Comparison of ENCODE assay signal across 3 cellular contexts in the genomic region with DNA sequence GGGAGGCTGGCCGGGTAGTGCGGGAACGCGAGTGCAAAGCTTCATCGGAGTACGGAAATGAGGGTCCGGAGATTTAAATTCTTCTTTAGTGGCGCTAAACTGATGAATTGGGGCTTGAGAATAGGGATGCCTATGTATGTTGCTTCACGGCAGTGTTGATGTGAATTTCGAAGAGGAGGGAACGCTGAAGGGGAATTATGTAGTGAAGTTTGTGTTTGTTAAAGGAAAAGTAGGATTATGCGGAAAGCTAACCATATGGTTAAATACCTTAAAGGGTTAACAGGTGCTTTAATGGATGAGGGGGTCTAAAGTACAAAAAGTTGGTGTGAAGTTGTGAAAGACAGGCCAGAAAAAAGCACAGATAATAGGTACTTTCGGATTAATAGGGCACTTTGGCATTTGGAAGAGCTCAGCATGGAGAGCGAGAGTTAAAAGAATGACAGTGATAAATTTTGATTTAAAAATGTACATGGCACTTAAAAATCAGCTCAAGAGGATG.
TF ChIP-seq lines count a peak whose summit lies in the region.

No MANE protein-coding gene starts in this region.

TF ChIP-seq in SK-N-SH, 30 proteins besides CTCF, POLR2A, EP300 and RAD21:
- TF ChIP-seq TCF12 (IDR thresholded peaks at IDR 0.05) (no peak), NFIC (IDR thresholded peaks at IDR 0.05; ENCODE audit: borderline replicate concordance) (no peak), SIN3A (IDR thresholded peaks at IDR 0.05; ENCODE audit: borderline replicate concordance, low read depth, low read length) (no peak; the same call in 1 of the 2 replicates), GABPA (IDR thresholded peaks at IDR 0.05; ENCODE audit: low read depth) (no peak), TAF1 (IDR thresholded peaks at IDR 0.05; ENCODE audit: borderline replicate concordance, low read depth, low read length) (no peak; the same call in 1 of the 2 replicates), RFX5 (IDR thresholded peaks at IDR 0.05; ENCODE audit: low read length) (no peak), ELF1 (IDR thresholded peaks at IDR 0.05) (no peak), SMC3 (IDR thresholded peaks at IDR 0.05; ENCODE audit: low read depth, low read length) (no peak), FOXM1 (IDR thresholded peaks at IDR 0.05; ENCODE audit: low read depth) (no peak), MXI1 (IDR thresholded peaks at IDR 0.05; ENCODE audit: low read depth, low read length) (no peak; the same call in 1 of the 2 replicates), GATA2 (CRISPR knock-in tag; IDR thresholded peaks at IDR 0.05) (no peak)
- TF ChIP-seq, protein P1, sequence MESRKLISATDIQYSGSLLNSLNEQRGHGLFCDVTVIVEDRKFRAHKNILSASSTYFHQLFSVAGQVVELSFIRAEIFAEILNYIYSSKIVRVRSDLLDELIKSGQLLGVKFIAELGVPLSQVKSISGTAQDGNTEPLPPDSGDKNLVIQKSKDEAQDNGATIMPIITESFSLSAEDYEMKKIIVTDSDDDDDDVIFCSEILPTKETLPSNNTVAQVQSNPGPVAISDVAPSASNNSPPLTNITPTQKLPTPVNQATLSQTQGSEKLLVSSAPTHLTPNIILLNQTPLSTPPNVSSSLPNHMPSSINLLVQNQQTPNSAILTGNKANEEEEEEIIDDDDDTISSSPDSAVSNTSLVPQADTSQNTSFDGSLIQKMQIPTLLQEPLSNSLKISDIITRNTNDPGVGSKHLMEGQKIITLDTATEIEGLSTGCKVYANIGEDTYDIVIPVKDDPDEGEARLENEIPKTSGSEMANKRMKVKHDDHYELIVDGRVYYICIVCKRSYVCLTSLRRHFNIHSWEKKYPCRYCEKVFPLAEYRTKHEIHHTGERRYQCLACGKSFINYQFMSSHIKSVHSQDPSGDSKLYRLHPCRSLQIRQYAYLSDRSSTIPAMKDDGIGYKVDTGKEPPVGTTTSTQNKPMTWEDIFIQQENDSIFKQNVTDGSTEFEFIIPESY (IDR thresholded peaks at IDR 0.05; ENCODE audit: borderline replicate concordance, low read depth), result no peak
- TF ChIP-seq, protein P2, sequence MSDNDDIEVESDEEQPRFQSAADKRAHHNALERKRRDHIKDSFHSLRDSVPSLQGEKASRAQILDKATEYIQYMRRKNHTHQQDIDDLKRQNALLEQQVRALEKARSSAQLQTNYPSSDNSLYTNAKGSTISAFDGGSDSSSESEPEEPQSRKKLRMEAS (IDR thresholded peaks at IDR 0.05; ENCODE audit: low read depth), result no peak

TF ChIP-seq in SK-N-SH treated with all-trans-retinoic acid at 6 μM for 48 hours, 23 proteins besides CTCF, POLR2A, EP300 and RAD21:
- TF ChIP-seq ZFP30 (CRISPR knock-in tag; IDR thresholded peaks at IDR 0.05), result no peak

TF ChIP-seq in HepG2, 621 proteins besides CTCF, POLR2A, EP300 and RAD21 (continues in another document):
- TF ChIP-seq HDAC1 (CRISPR knock-in tag; IDR thresholded peaks at IDR 0.05) (peak; percentile 17; the same call in 1 of the 2 replicates), GATAD2A (CRISPR knock-in tag; IDR thresholded peaks at IDR 0.05) (peak; percentile 15; the same call in 1 of the 2 replicates), ZNF670 (CRISPR knock-in tag; IDR thresholded peaks at IDR 0.05; ENCODE audit: borderline replicate concordance) (0 out of 2 replicates have a peak, but pooled peaks have one; percentile 43), POGZ (CRISPR knock-in tag; IDR thresholded peaks at IDR 0.05) (0 out of 2 replicates have a peak, but pooled peaks have one; percentile 32), ARID2 (CRISPR knock-in tag; IDR thresholded peaks at IDR 0.05; ENCODE audit: borderline replicate concordance) (no peak), NFRKB (IDR thresholded peaks at IDR 0.05) (no peak), TARDBP (CRISPR knock-in tag; IDR thresholded peaks at IDR 0.05) (0 out of 2 replicates have a peak, but pooled peaks have one; percentile 10), HNF4G (IDR thresholded peaks at IDR 0.05; ENCODE audit: borderline replicate concordance, low read depth, low read length) (peak; percentile 51; the same call in 1 of the 2 replicates), HNF4G (CRISPR knock-in tag; IDR thresholded peaks at IDR 0.05; ENCODE audit: borderline replicate concordance, low read depth) (no peak), HNF4A (CRISPR knock-in tag; IDR thresholded peaks at IDR 0.05) (peak; percentile 76), ZNF577 (CRISPR knock-in tag; IDR thresholded peaks at IDR 0.05; ENCODE audit: borderline replicate concordance, low read depth) (no peak), ZNF12 (CRISPR knock-in tag; IDR thresholded peaks at IDR 0.05) (no peak), ZKSCAN1 (IDR thresholded peaks at IDR 0.05; ENCODE audit: low read length) (no peak), TBX3 (IDR thresholded peaks at IDR 0.05; ENCODE audit: borderline replicate concordance) (peak; percentile 58; the same call in 1 of the 2 replicates), ZNF264 (CRISPR knock-in tag; IDR thresholded peaks at IDR 0.05) (0 out of 2 replicates have a peak, but pooled peaks have one; percentile 45), NPAS2 (CRISPR knock-in tag; IDR thresholded peaks at IDR 0.05; ENCODE audit: borderline replicate concordance) (no peak), FOXJ3 (CRISPR knock-in tag; IDR thresholded peaks at IDR 0.05; ENCODE audit: borderline replicate concordance) (no peak), NR2F6 (IDR thresholded peaks at IDR 0.05) (no peak), NR2F6 (CRISPR knock-in tag; IDR thresholded peaks at IDR 0.05) (no peak), ASH2L (IDR thresholded peaks at IDR 0.05; ENCODE audit: insufficient read length, low read depth, low read length) (peak; percentile 1), ZNF232 (CRISPR knock-in tag; IDR thresholded peaks at IDR 0.05; ENCODE audit: borderline replicate concordance) (no peak), ZNF567 (CRISPR knock-in tag; IDR thresholded peaks at IDR 0.05; ENCODE audit: borderline replicate concordance) (no peak), CREM (IDR thresholded peaks at IDR 0.05) (peak; percentile 15; the same call in 1 of the 2 replicates), CREM (CRISPR knock-in tag; IDR thresholded peaks at IDR 0.05) (no peak), SIN3B (IDR thresholded peaks at IDR 0.05; ENCODE audit: low read length) (no peak), KDM5A (IDR thresholded peaks at IDR 0.05; ENCODE audit: borderline replicate concordance, low read length) (0 out of 2 replicates have a peak, but pooled peaks have one; percentile 7), BRCA1 (CRISPR knock-in tag; IDR thresholded peaks at IDR 0.05) (0 out of 2 replicates have a peak, but pooled peaks have one; percentile 30), ZFP90 (CRISPR knock-in tag; IDR thresholded peaks at IDR 0.05; ENCODE audit: borderline replicate concordance) (0 out of 2 replicates have a peak, but pooled peaks have one; percentile 24), NCOR1 (IDR thresholded peaks at IDR 0.05; ENCODE audit: borderline replicate concordance, low read length) (0 out of 2 replicates have a peak, but pooled peaks have one; percentile 44), ZNF790 (CRISPR knock-in tag; IDR thresholded peaks at IDR 0.05; ENCODE audit: borderline replicate concordance) (no peak), ZNF335 (CRISPR knock-in tag; IDR thresholded peaks at IDR 0.05) (peak; percentile 44; the same call in 1 of the 2 replicates), ADNP (CRISPR knock-in tag; IDR thresholded peaks at IDR 0.05) (no peak)
- TF ChIP-seq, protein P3, sequence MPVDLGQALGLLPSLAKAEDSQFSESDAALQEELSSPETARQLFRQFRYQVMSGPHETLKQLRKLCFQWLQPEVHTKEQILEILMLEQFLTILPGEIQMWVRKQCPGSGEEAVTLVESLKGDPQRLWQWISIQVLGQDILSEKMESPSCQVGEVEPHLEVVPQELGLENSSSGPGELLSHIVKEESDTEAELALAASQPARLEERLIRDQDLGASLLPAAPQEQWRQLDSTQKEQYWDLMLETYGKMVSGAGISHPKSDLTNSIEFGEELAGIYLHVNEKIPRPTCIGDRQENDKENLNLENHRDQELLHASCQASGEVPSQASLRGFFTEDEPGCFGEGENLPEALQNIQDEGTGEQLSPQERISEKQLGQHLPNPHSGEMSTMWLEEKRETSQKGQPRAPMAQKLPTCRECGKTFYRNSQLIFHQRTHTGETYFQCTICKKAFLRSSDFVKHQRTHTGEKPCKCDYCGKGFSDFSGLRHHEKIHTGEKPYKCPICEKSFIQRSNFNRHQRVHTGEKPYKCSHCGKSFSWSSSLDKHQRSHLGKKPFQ (CRISPR knock-in tag; IDR thresholded peaks at IDR 0.05; ENCODE audit: insufficient replicate concordance), result peak; percentile 53
- TF ChIP-seq, protein P4, sequence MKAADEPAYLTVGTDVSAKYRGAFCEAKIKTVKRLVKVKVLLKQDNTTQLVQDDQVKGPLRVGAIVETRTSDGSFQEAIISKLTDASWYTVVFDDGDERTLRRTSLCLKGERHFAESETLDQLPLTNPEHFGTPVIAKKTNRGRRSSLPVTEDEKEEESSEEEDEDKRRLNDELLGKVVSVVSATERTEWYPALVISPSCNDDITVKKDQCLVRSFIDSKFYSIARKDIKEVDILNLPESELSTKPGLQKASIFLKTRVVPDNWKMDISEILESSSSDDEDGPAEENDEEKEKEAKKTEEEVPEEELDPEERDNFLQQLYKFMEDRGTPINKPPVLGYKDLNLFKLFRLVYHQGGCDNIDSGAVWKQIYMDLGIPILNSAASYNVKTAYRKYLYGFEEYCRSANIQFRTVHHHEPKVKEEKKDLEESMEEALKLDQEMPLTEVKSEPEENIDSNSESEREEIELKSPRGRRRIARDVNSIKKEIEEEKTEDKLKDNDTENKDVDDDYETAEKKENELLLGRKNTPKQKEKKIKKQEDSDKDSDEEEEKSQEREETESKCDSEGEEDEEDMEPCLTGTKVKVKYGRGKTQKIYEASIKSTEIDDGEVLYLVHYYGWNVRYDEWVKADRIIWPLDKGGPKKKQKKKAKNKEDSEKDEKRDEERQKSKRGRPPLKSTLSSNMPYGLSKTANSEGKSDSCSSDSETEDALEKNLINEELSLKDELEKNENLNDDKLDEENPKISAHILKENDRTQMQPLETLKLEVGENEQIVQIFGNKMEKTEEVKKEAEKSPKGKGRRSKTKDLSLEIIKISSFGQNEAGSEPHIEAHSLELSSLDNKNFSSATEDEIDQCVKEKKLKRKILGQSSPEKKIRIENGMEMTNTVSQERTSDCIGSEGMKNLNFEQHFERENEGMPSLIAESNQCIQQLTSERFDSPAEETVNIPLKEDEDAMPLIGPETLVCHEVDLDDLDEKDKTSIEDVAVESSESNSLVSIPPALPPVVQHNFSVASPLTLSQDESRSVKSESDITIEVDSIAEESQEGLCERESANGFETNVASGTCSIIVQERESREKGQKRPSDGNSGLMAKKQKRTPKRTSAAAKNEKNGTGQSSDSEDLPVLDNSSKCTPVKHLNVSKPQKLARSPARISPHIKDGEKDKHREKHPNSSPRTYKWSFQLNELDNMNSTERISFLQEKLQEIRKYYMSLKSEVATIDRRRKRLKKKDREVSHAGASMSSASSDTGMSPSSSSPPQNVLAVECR (CRISPR knock-in tag; IDR thresholded peaks at IDR 0.05; ENCODE audit: borderline replicate concordance), result 0 out of 2 replicates have a peak, but pooled peaks have one; percentile 2
- TF ChIP-seq, protein P5, sequence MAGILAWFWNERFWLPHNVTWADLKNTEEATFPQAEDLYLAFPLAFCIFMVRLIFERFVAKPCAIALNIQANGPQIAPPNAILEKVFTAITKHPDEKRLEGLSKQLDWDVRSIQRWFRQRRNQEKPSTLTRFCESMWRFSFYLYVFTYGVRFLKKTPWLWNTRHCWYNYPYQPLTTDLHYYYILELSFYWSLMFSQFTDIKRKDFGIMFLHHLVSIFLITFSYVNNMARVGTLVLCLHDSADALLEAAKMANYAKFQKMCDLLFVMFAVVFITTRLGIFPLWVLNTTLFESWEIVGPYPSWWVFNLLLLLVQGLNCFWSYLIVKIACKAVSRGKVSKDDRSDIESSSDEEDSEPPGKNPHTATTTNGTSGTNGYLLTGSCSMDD (CRISPR knock-in tag; IDR thresholded peaks at IDR 0.05), result no peak
- TF ChIP-seq, protein P6, sequence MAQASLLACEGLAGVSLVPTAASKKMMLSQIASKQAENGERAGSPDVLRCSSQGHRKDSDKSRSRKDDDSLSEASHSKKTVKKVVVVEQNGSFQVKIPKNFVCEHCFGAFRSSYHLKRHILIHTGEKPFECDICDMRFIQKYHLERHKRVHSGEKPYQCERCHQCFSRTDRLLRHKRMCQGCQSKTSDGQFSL (CRISPR knock-in tag; IDR thresholded peaks at IDR 0.05), result no peak
- TF ChIP-seq, protein P7, sequence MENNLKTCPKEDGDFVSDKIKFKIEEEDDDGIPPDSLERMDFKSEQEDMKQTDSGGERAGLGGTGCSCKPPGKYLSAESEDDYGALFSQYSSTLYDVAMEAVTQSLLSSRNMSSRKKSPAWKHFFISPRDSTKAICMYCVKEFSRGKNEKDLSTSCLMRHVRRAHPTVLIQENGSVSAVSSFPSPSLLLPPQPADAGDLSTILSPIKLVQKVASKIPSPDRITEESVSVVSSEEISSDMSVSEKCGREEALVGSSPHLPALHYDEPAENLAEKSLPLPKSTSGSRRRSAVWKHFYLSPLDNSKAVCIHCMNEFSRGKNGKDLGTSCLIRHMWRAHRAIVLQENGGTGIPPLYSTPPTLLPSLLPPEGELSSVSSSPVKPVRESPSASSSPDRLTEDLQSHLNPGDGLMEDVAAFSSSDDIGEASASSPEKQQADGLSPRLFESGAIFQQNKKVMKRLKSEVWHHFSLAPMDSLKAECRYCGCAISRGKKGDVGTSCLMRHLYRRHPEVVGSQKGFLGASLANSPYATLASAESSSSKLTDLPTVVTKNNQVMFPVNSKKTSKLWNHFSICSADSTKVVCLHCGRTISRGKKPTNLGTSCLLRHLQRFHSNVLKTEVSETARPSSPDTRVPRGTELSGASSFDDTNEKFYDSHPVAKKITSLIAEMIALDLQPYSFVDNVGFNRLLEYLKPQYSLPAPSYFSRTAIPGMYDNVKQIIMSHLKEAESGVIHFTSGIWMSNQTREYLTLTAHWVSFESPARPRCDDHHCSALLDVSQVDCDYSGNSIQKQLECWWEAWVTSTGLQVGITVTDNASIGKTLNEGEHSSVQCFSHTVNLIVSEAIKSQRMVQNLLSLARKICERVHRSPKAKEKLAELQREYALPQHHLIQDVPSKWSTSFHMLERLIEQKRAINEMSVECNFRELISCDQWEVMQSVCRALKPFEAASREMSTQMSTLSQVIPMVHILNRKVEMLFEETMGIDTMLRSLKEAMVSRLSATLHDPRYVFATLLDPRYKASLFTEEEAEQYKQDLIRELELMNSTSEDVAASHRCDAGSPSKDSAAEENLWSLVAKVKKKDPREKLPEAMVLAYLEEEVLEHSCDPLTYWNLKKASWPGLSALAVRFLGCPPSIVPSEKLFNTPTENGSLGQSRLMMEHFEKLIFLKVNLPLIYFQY (CRISPR knock-in tag; IDR thresholded peaks at IDR 0.05; ENCODE audit: borderline replicate concordance), result no peak
- TF ChIP-seq, protein P8, sequence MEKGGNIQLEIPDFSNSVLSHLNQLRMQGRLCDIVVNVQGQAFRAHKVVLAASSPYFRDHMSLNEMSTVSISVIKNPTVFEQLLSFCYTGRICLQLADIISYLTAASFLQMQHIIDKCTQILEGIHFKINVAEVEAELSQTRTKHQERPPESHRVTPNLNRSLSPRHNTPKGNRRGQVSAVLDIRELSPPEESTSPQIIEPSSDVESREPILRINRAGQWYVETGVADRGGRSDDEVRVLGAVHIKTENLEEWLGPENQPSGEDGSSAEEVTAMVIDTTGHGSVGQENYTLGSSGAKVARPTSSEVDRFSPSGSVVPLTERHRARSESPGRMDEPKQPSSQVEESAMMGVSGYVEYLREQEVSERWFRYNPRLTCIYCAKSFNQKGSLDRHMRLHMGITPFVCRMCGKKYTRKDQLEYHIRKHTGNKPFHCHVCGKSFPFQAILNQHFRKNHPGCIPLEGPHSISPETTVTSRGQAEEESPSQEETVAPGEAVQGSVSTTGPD (CRISPR knock-in tag; IDR thresholded peaks at IDR 0.05), result no peak
